Comparison of ENCODE assay signal across 19 cellular contexts in the genomic region with DNA sequence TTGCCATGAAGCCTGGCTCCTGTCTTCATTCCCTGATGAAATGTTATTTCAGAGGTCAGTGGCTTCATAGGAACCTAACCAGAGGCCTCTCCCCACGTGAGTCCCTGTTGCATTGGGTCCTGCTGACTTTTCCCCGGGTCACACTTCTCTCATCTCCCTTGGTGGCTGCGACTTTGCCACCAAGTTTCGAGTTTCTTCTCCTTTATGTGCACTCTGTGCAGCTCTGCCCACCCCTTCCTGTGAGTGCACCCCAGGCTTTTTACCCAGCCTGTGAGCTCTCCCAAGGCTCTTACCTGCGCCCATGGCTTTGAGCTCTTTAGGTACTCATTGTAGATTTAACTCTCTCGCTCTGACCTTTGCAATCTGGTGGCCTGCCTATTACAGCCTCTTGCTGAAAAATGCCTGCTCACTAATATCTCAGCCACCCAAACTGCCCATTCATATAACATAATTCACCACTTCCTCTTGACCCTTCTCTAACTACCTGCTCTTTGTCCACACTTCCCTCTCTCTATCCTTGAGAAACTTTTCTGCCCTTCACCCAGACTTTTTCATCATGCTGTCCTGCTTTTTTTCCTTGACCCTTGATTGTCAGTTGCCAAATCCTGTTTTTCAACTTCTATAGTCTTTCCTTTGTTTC.
DNase-seq lines count a peak whose midpoint lies in the region; ATAC-seq and TF ChIP-seq lines count a peak whose summit lies in the region.
"Had no signal": no experiment of that assay in that cellular context is flagged by ENCODE, and none has a peak within 500 bp of the region (broad histone marks: within the 10 kb centered on the region; RNA-seq: fewer than 3 reads in every experiment).

No MANE protein-coding gene starts in this region.

- TF ChIP-seq CTCF in IMR-90 (conservative IDR thresholded peaks at IDR 0.05; ENCODE audit: low read depth, low read length): no peak

- no peak overlapping the region for H3K4me3 ChIP-seq in IMR-90 (ENCODE audit: insufficient read depth, low read depth, low read length)

- H3K9me1 ChIP-seq in IMR-90 (ENCODE audit: insufficient read depth, low read length): peaks cover 11% of the 10 kb centered on the region

- in situ Hi-C loops in IMR-90 (cut with MboI; ENCODE audit: low sequenced_read_pairs): no loop called here

- H2BK5ac ChIP-seq in IMR-90 (ENCODE audit: low read depth, low read length, poor library complexity, severe bottlenecking): no peak overlapping the region

- peak overlapping the region; percentile 29 for H2AK5ac ChIP-seq in IMR-90 (ENCODE audit: low read depth, low read length)

- peaks cover 13% of the 10 kb centered on the region for H3K27me3 Mint-ChIP-seq in activated naive CD4-positive, alpha-beta T cell treated with anti-CD3 and anti-CD28 coated beads for 36 hours (ENCODE audit: low read depth)
- peaks cover 23% of the 10 kb centered on the region for H3K27me3 Mint-ChIP-seq in activated T-helper 17 cell treated with anti-CD3 and anti-CD28 coated beads, Interleukin-2, amount 50 U/mL, for 72 hours

- no peak overlapping the region; the same call in 1 of the 2 replicates for H2BK20ac ChIP-seq in IMR-90 (ENCODE audit: low read depth, low read length)

- no peak for TF ChIP-seq POLR2A in IMR-90 (IDR thresholded peaks at IDR 0.05; ENCODE audit: low read depth, low read length)

- H3K9me3 ChIP-seq in IMR-90 (ENCODE audit: control insufficient read depth, insufficient read depth, low read length): no peaks in the 10 kb centered on the region
- H3K9me3 ChIP-seq: neutrophil had no signal

- WGBS in IMR-90 (ENCODE audit: extremely low coverage in 2 of 2, insufficient read length in 1 of 2), 2 experiments: 97% methylated on average over 4 of the region's 6 CpGs; no CpG with 5 or more reads in 1 of the 2 experiments

- POLR2A ChIA-PET in IMR-90 (lab: Charles Lee; ENCODE audit: unreplicated experiment): no interaction called here

- H4K91ac ChIP-seq in IMR-90 (ENCODE audit: insufficient read depth, low read depth, low read length): no peak overlapping the region

- H3K56ac ChIP-seq in IMR-90 (ENCODE audit: extremely low read depth, insufficient read depth, low read length): no peak overlapping the region

- dilution Hi-C loops in IMR-90 (cut with HindIII; ENCODE audit: low sequenced_read_pairs, unreplicated experiment): no loop called here

- no peak overlapping the region for H3K4me2 ChIP-seq in IMR-90 (ENCODE audit: low read depth, low read length)

- H3K9me3 Mint-ChIP-seq in activated naive CD4-positive, alpha-beta T cell treated with anti-CD3 and anti-CD28 coated beads, Interleukin-2, amount 50 U/mL, for 72 hours: no peaks in the 10 kb centered on the region
- no peaks in the 10 kb centered on the region for H3K9me3 Mint-ChIP-seq in activated naive CD4-positive, alpha-beta T cell treated with anti-CD3 and anti-CD28 coated beads for 36 hours
- no peaks in the 10 kb centered on the region for H3K9me3 Mint-ChIP-seq in activated T-helper 17 cell treated with anti-CD3 and anti-CD28 coated beads, Interleukin-2, amount 50 U/mL, for 72 hours
- no peaks in the 10 kb centered on the region for H3K9me3 Mint-ChIP-seq in stimulated activated effector memory CD8-positive, alpha-beta T cell treated with anti-CD3 and anti-CD28 coated beads, Interleukin-12 subunit alpha, Interleukin-12 subunit beta, amount 100 ng/mL, for 72 hours
- H3K9me3 Mint-ChIP-seq: activated CD4-positive, alpha-beta memory T cell treated with anti-CD3 and anti-CD28 coated beads, Interleukin-2, amount 10 ng/mL, durations not matched to agents 7 days and 5 days; IgD-negative memory B cell had no signal

- H3K27ac ChIP-seq in IMR-90 (ENCODE audit: insufficient read depth, low read length): no peak overlapping the region
- H3K27ac ChIP-seq: neutrophil had no signal

- H3K36me3 Mint-ChIP-seq in activated naive CD4-positive, alpha-beta T cell treated with anti-CD3 and anti-CD28 coated beads, Interleukin-2, amount 50 U/mL, for 72 hours: no peaks in the 10 kb centered on the region
- H3K36me3 Mint-ChIP-seq in activated naive CD4-positive, alpha-beta T cell treated with anti-CD3 and anti-CD28 coated beads for 36 hours (ENCODE audit: low read depth): no peaks in the 10 kb centered on the region
- no peaks in the 10 kb centered on the region for H3K36me3 Mint-ChIP-seq in activated T-helper 17 cell treated with anti-CD3 and anti-CD28 coated beads, Interleukin-2, amount 50 U/mL, for 72 hours (ENCODE audit: low read depth)
- no peaks in the 10 kb centered on the region for H3K36me3 Mint-ChIP-seq in stimulated activated effector memory CD8-positive, alpha-beta T cell treated with anti-CD3 and anti-CD28 coated beads, Interleukin-12 subunit alpha, Interleukin-12 subunit beta, amount 100 ng/mL, for 72 hours
- H3K36me3 Mint-ChIP-seq: IgD-negative memory B cell had no signal

- H3K36me3 ChIP-seq in IMR-90 (ENCODE audit: control insufficient read depth, insufficient read depth, low read length): peaks cover 4% of the 10 kb centered on the region; the same call in 1 of the 2 replicates
- H3K36me3 ChIP-seq: neutrophil had no signal

- H2AK9ac ChIP-seq in IMR-90 (replicated peaks; ENCODE audit: low read depth, low read length, poor library complexity): no peak overlapping the region

- BruUV-seq in IMR-90 (replicated peaks; lab: Mats Ljungman, UMichigan): no TSS peak

- peaks cover 6% of the 10 kb centered on the region for H3K4me1 ChIP-seq in IMR-90 (ENCODE audit: control insufficient read depth, insufficient read depth, low read length)

- no peak overlapping the region for H2AFZ ChIP-seq in IMR-90 (replicated peaks; ENCODE audit: low read length, poor library complexity)

- H3K14ac ChIP-seq in IMR-90 (replicated peaks; ENCODE audit: low read depth, low read length): no peak overlapping the region

- peaks cover 22 to 63% of the 10 kb centered on the region in 2 experiments for H3K79me1 ChIP-seq in IMR-90 (ENCODE audit: low read depth in 1 of 2, low read length in 2 of 2)

- H3K18ac ChIP-seq in IMR-90 (ENCODE audit: low read depth, low read length): no peak overlapping the region

- no peaks in the 10 kb centered on the region for H3K27me3 ChIP-seq in IMR-90 (ENCODE audit: control insufficient read depth, insufficient read depth, low read length)
- H3K27me3 ChIP-seq: neutrophil had no signal

- no peak overlapping the region for H2BK120ac ChIP-seq in IMR-90 (ENCODE audit: low read depth, low read length)

- H4K8ac ChIP-seq in IMR-90 (ENCODE audit: low read depth in 2 of 2, low read length in 2 of 2): peak overlapping the region in 1 of 2 experiments; percentile 22; a peak in 1 of 4 replicates

- H2BK15ac ChIP-seq in IMR-90 (ENCODE audit: low read depth, low read length): no peak overlapping the region

- no peak overlapping the region for H3K9ac ChIP-seq in IMR-90 (ENCODE audit: low read depth, low read length)

- no peak for TF ChIP-seq RAD21 in IMR-90 (IDR thresholded peaks at IDR 0.05; ENCODE audit: low read length)

- H3K4me3 Mint-ChIP-seq in activated naive CD4-positive, alpha-beta T cell treated with anti-CD3 and anti-CD28 coated beads for 36 hours: no peak overlapping the region
- H3K4me3 Mint-ChIP-seq in activated T-helper 17 cell treated with anti-CD3 and anti-CD28 coated beads, Interleukin-2, amount 50 U/mL, for 72 hours: peak overlapping the region; percentile 24
- no peak overlapping the region for H3K4me3 Mint-ChIP-seq in stimulated activated effector memory CD8-positive, alpha-beta T cell treated with anti-CD3 and anti-CD28 coated beads, Interleukin-12 subunit alpha, Interleukin-12 subunit beta, amount 100 ng/mL, for 72 hours
- H3K4me3 Mint-ChIP-seq: activated CD4-positive, alpha-beta memory T cell treated with anti-CD3 and anti-CD28 coated beads, Interleukin-2, amount 10 ng/mL, durations not matched to agents 7 days and 5 days; IgD-negative memory B cell had no signal

- peak; percentile 43 to 71 for ATAC-seq in activated naive CD4-positive, alpha-beta T cell treated with anti-CD3 and anti-CD28 coated beads, Interleukin-2, amount 50 U/mL, for 72 hours
- ATAC-seq in IMR-90 (ENCODE audit: low read depth) (no peak), HG03521 (IDR thresholded peaks at IDR 0.05; ENCODE audit: unreplicated experiment) (no peak), HG02870 (IDR thresholded peaks at IDR 0.05; ENCODE audit: unreplicated experiment) (no peak)
- ATAC-seq in activated T-helper 17 cell treated with anti-CD3 and anti-CD28 coated beads, Interleukin-2, amount 50 U/mL, for 72 hours (replicated peaks): peak; percentile 86
- ATAC-seq in stimulated activated effector memory CD8-positive, alpha-beta T cell treated with anti-CD3 and anti-CD28 coated beads, Interleukin-12 subunit alpha, Interleukin-12 subunit beta, amount 100 ng/mL, for 72 hours: peak; percentile 63
- ATAC-seq: left colon, SK-N-SH treated with all-trans-retinoic acid at 6 μM for 48 hours had no signal

- intact Hi-C loops in activated naive CD4-positive, alpha-beta T cell treated with anti-CD3 and anti-CD28 coated beads for 36 hours (cut with micrococcal nuclease): no loop called here
- intact Hi-C loops in IMR-90 (cut with micrococcal nuclease): no loop called here
- intact Hi-C loops in posterior cingulate gyrus (cut with DNase I): no loop called here

- H3K4me1 Mint-ChIP-seq in activated naive CD4-positive, alpha-beta T cell treated with anti-CD3 and anti-CD28 coated beads for 36 hours (ENCODE audit: low read depth): no peaks in the 10 kb centered on the region
- H3K4me1 Mint-ChIP-seq in activated T-helper 17 cell treated with anti-CD3 and anti-CD28 coated beads, Interleukin-2, amount 50 U/mL, for 72 hours: peaks cover 25% of the 10 kb centered on the region
- H3K4me1 Mint-ChIP-seq in stimulated activated effector memory CD8-positive, alpha-beta T cell treated with anti-CD3 and anti-CD28 coated beads, Interleukin-12 subunit alpha, Interleukin-12 subunit beta, amount 100 ng/mL, for 72 hours: peaks cover 38% of the 10 kb centered on the region

- H3K27ac Mint-ChIP-seq in activated naive CD4-positive, alpha-beta T cell treated with anti-CD3 and anti-CD28 coated beads, Interleukin-2, amount 50 U/mL, for 72 hours: no peak overlapping the region
- no peak overlapping the region for H3K27ac Mint-ChIP-seq in activated naive CD4-positive, alpha-beta T cell treated with anti-CD3 and anti-CD28 coated beads for 36 hours
- H3K27ac Mint-ChIP-seq in activated T-helper 17 cell treated with anti-CD3 and anti-CD28 coated beads, Interleukin-2, amount 50 U/mL, for 72 hours: peak overlapping the region; percentile 9
- no peak overlapping the region for H3K27ac Mint-ChIP-seq in stimulated activated effector memory CD8-positive, alpha-beta T cell treated with anti-CD3 and anti-CD28 coated beads, Interleukin-12 subunit alpha, Interleukin-12 subunit beta, amount 100 ng/mL, for 72 hours
- H3K27ac Mint-ChIP-seq: activated CD4-positive, alpha-beta memory T cell treated with anti-CD3 and anti-CD28 coated beads, Interleukin-2, amount 10 ng/mL, durations not matched to agents 7 days and 5 days; IgD-negative memory B cell had no signal

- CTCF ChIA-PET in activated naive CD4-positive, alpha-beta T cell treated with anti-CD3 and anti-CD28 coated beads for 36 hours (lab: Charles Lee): no interaction called here
- CTCF ChIA-PET in IMR-90 (lab: Yijun Ruan, JAX): no interaction called here

- H4K20me1 ChIP-seq in IMR-90 (ENCODE audit: insufficient read depth, low read length): no peaks in the 10 kb centered on the region

- no peak for DNase-seq in activated naive CD4-positive, alpha-beta T cell treated with anti-CD3 and anti-CD28 coated beads, Interleukin-2, amount 50 U/mL, for 72 hours (ENCODE audit: low spot score in 2 of 2)
- DNase-seq in activated naive CD4-positive, alpha-beta T cell treated with anti-CD3 and anti-CD28 coated beads for 36 hours: no peak
- DNase-seq in IMR-90 (no peak), posterior cingulate gyrus (no peak)
- DNase-seq in stimulated activated effector memory CD8-positive, alpha-beta T cell treated with anti-CD3 and anti-CD28 coated beads, Interleukin-12 subunit alpha, Interleukin-12 subunit beta, amount 100 ng/mL, for 72 hours (ENCODE audit: low spot score in 2 of 2): no peak
- DNase-seq: activated CD4-positive, alpha-beta memory T cell treated with anti-CD3 and anti-CD28 coated beads, Interleukin-2, amount 10 ng/mL, durations not matched to agents 7 days and 5 days; activated naive CD4-positive, alpha-beta T cell; EL; left colon; NCI-H1092; NCI-H2107; NCI-H526 treated with DMSO at 0.1 percent for 48 hours; substantia nigra had no signal

- H3K4ac ChIP-seq in IMR-90 (ENCODE audit: low read depth, low read length): 0 out of 2 replicates have a peak overlapping the region, but pooled peaks have one; percentile 1

- H3K23ac ChIP-seq in IMR-90 (ENCODE audit: low read depth, low read length): no peak overlapping the region

- no peak overlapping the region for H4K5ac ChIP-seq in IMR-90 (ENCODE audit: low read depth, low read length)

Comparison
In these comparisons a context has a peak if more than half of its experiments do, and no peak if none do; other contexts are left out.
1. ATAC-seq: peak in activated naive CD4-positive, alpha-beta T cell treated with anti-CD3 and anti-CD28 coated beads, Interleukin-2, amount 50 U/mL, for 72 hours (2 of 2), activated T-helper 17 cell treated with anti-CD3 and anti-CD28 coated beads, Interleukin-2, amount 50 U/mL, for 72 hours (single experiment) and stimulated activated effector memory CD8-positive, alpha-beta T cell treated with anti-CD3 and anti-CD28 coated beads, Interleukin-12 subunit alpha, Interleukin-12 subunit beta, amount 100 ng/mL, for 72 hours (single experiment); none in IMR-90 (single experiment), HG03521 (single experiment) and HG02870 (single experiment).